In genomic region chr4:76301775-76302162, GRCh38 we compare ENCODE assay signal across 13 cellular contexts. TPM values are rescaled to one million over a fixed set of nuclear protein-coding genes. Genes with fewer than 3 reads are reported as not detected.
A peak's percentile ranks its signal among the peaks of the same experiment; 100 is the strongest.
DNase-seq lines count a peak whose midpoint lies in the region; ATAC-seq and TF ChIP-seq lines count a peak whose summit lies in the region.
"Had no signal": no experiment of that assay in that cellular context is flagged by ENCODE, and none has a peak within 500 bp of the region (broad histone marks: within the 10 kb centered on the region; RNA-seq: fewer than 3 reads in every experiment).

No MANE protein-coding gene starts in this region.

- H3K27me3 ChIP-seq in GM23248 (replicated peaks; ENCODE audit: insufficient read depth) (no peaks in the 10 kb centered on the region), PC-3 (ENCODE audit: low read length) (no peaks in the 10 kb centered on the region), esophagus squamous epithelium (no peaks in the 10 kb centered on the region), psoas muscle (ENCODE audit: insufficient read depth in 3 of 3, low read length in 2 of 3) (no peaks in the 10 kb centered on the region)
- no peaks in the 10 kb centered on the region for H3K27me3 ChIP-seq in CD8-positive, alpha-beta memory T cell (ENCODE audit: insufficient read depth, low read length, poor library complexity, severe bottlenecking)

- H3K79me2 ChIP-seq in GM23248 (ENCODE audit: insufficient read depth) (peaks cover 5% of the 10 kb centered on the region; the same call in 1 of the 2 replicates), PC-3 (ENCODE audit: low read length) (peaks cover 18% of the 10 kb centered on the region)

- H3K4me1 ChIP-seq in GM23248 (ENCODE audit: insufficient read depth) (peaks cover 17% of the 10 kb centered on the region), PC-3 (ENCODE audit: insufficient read depth, low read length) (peaks cover 34% of the 10 kb centered on the region), esophagus squamous epithelium (peaks cover 0 to 31% (median 13%) of the 10 kb centered on the region in 3 donors), psoas muscle (peaks cover 54% of the 10 kb centered on the region)
- peaks cover 21% of the 10 kb centered on the region for H3K4me1 ChIP-seq in CD8-positive, alpha-beta memory T cell (ENCODE audit: insufficient read depth, low read length)

- H3K27ac ChIP-seq in GM23248, result peak overlapping the region; percentile 39; the same call in 1 of the 2 replicates
- peak overlapping the region; percentile 36 for H3K27ac ChIP-seq in PC-3 (ENCODE audit: low read length)
- peak overlapping the region in 3 of 4 donors; percentile 23 to 60 (median 43) for H3K27ac ChIP-seq in esophagus squamous epithelium
- H3K27ac ChIP-seq in psoas muscle, result peak overlapping the region; percentile 87
- H3K27ac ChIP-seq in CD8-positive, alpha-beta memory T cell (ENCODE audit: low read depth, low read length), result no peak overlapping the region

- H4K20me1 ChIP-seq in GM23248 (ENCODE audit: insufficient read depth), result no peaks in the 10 kb centered on the region
- H4K20me1 ChIP-seq in PC-3 (ENCODE audit: low read length), result no peaks in the 10 kb centered on the region

- H3K9me2 ChIP-seq in GM23248 (ENCODE audit: insufficient read depth) (no peaks in the 10 kb centered on the region), PC-3 (replicated peaks; ENCODE audit: low read length) (no peaks in the 10 kb centered on the region)

- peak overlapping the region; percentile 28 for H3K4me2 ChIP-seq in GM23248 (ENCODE audit: unreplicated experiment)
- peak overlapping the region; percentile 55 for H3K4me2 ChIP-seq in PC-3 (ENCODE audit: low read length)

- 91 to 92% methylated on average over 1 of the region's 1 CpG for WGBS in GM23248 (ENCODE audit: low coverage in 1 of 2, low lambda C conversion rate in 2 of 2, missing lambda C conversion rate in 2 of 2), 2 experiments
- WGBS in esophagus squamous epithelium, 2 donors, result 59 to 74% methylated on average over 1 of the region's 1 CpG
- 17 to 36% (median 30%) methylated on average over 1 of the region's 1 CpG for WGBS in psoas muscle, 3 donors

- TF ChIP-seq POLR2A in esophagus squamous epithelium (IDR thresholded peaks at IDR 0.05), result no peak

- CTCF ChIA-PET in PC-3 (lab: Charles Lee), result interaction anchor here (0.9 kb wide), 1 partner anchor 12 kb away, joined by 4 read pairs; no protein-coding TSS in a partner anchor
- CTCF ChIA-PET in CD8-positive, alpha-beta memory T cell (lab: Charles Lee), result no interaction called here

- no peak for TF ChIP-seq CTCF in PC-3 (conservative IDR thresholded peaks at IDR 0.05; ENCODE audit: low read depth, low read length)
- no peak for TF ChIP-seq CTCF in esophagus squamous epithelium (IDR thresholded peaks at IDR 0.05)
- no peak for TF ChIP-seq CTCF in psoas muscle (IDR thresholded peaks at IDR 0.05)

- H3K9ac ChIP-seq in GM23248 (no peak overlapping the region), PC-3 (ENCODE audit: low read length) (no peak overlapping the region)

- POLR2A ChIA-PET in PC-3 (lab: Charles Lee; ENCODE audit: unreplicated experiment), result no interaction called here
- POLR2A ChIA-PET in CD8-positive, alpha-beta memory T cell (lab: Charles Lee), result no interaction called here

- H2AFZ ChIP-seq in GM23248 (no peak overlapping the region), PC-3 (ENCODE audit: low read length) (no peak overlapping the region)

- peaks cover 24 to 52% (median 32%) of the 10 kb centered on the region in 3 donors for H3K4me1 Mint-ChIP-seq in CD8-positive, alpha-beta memory T cell

- peaks cover 0 to 16% (median 4%) of the 10 kb centered on the region in 3 donors for H3K36me3 Mint-ChIP-seq in CD8-positive, alpha-beta memory T cell

- no peak for DNase-seq in GM23248
- DNase-seq in PC-3, result no peak
- DNase-seq in esophagus squamous epithelium (lab: John Stamatoyannopoulos, UW), result no peak
- DNase-seq in psoas muscle, result no peak
- no peak for DNase-seq in CD8-positive, alpha-beta memory T cell
- DNase-seq: CD4-positive, alpha-beta T cell; NCI-H1048; stimulated activated CD4-positive, alpha-beta T cell treated with anti-CD3 and anti-CD28 coated beads, Interleukin-4, amount 100 ng/mL, for 4 hours had no signal

- in situ Hi-C loops in GM23248 (cut with MboI), result no loop called here

- H3K4me3 ChIP-seq in GM23248 (no peak overlapping the region), PC-3 (ENCODE audit: low read length) (no peak overlapping the region), esophagus squamous epithelium (no peak overlapping the region), psoas muscle (peak overlapping the region; percentile 10)
- no peak overlapping the region for H3K4me3 ChIP-seq in CD8-positive, alpha-beta memory T cell (ENCODE audit: low read length)

- peaks cover 4 to 9% of the 10 kb centered on the region in 2 donors for H3K27me3 Mint-ChIP-seq in CD8-positive, alpha-beta memory T cell

- intact Hi-C loops in PC-3 (cut with micrococcal nuclease), result loop anchor here (1.0 to 10.0 kb wide), 4 partner anchors 18 to 203 kb away; partner anchors contain the start of gene SCARB2
- intact Hi-C loops in esophagus squamous epithelium (cut with DNase I), result loop anchor here (10.0 kb wide), 1 partner anchor 117 kb away; no protein-coding TSS in a partner anchor
- intact Hi-C loops in psoas muscle (cut with DNase I), result loop anchor here (5.0 to 10.0 kb wide), 3 partner anchors 49 to 307 kb away; partner anchors contain the start of genes FAM47E (in 1 of the 2) and SDAD1 (in 1 of the 2)

- H3K9me3 ChIP-seq in GM23248 (ENCODE audit: low read depth) (no peaks in the 10 kb centered on the region), PC-3 (ENCODE audit: low read length) (no peaks in the 10 kb centered on the region), esophagus squamous epithelium (peaks cover 0 to 6% (median 4%) of the 10 kb centered on the region in 3 donors), psoas muscle (peaks cover 2% of the 10 kb centered on the region)
- no peaks in the 10 kb centered on the region for H3K9me3 ChIP-seq in CD8-positive, alpha-beta memory T cell (ENCODE audit: low read length)

- no peak overlapping the region for H3K27ac Mint-ChIP-seq in CD8-positive, alpha-beta memory T cell
- H3K27ac Mint-ChIP-seq: CD4-positive, alpha-beta T cell; stimulated activated naive B cell treated with anti-CD40 and anti-IgM and Interleukin-4, amounts not matched to agents 10 μg/mL and 1 μg/mL and 100 μg/mL, for 72 hours had no signal

- BruUV-seq in PC-3 (replicated peaks; lab: Mats Ljungman, UMichigan), result no TSS peak

- peaks cover 9 to 17% (median 15%) of the 10 kb centered on the region in 5 donors for H3K9me3 Mint-ChIP-seq in CD8-positive, alpha-beta memory T cell

- H3K4me3 Mint-ChIP-seq in CD8-positive, alpha-beta memory T cell, result peak overlapping the region in 1 of 7 donors; percentile 2
- H3K4me3 Mint-ChIP-seq: CD4-positive, alpha-beta T cell; stimulated activated naive B cell treated with anti-CD40 and anti-IgM and Interleukin-4, amounts not matched to agents 10 μg/mL and 1 μg/mL and 100 μg/mL, for 72 hours had no signal

- peaks cover 21% of the 10 kb centered on the region for H3F3A ChIP-seq in GM23248 (ENCODE audit: insufficient read depth)
- no peaks in the 10 kb centered on the region for H3F3A ChIP-seq in PC-3 (ENCODE audit: low read length, unreplicated experiment)

- ATAC-seq in PC-3 (no peak), psoas muscle (peak; percentile 23 to 32 (median 28)), GM18502 (IDR thresholded peaks at IDR 0.05; ENCODE audit: poor library complexity, unreplicated experiment) (no peak), GM18873 (IDR thresholded peaks at IDR 0.05; ENCODE audit: low FRiP score, unreplicated experiment) (no peak), HG02938 (IDR thresholded peaks at IDR 0.05; ENCODE audit: unreplicated experiment) (no peak)

- H3K36me3 ChIP-seq in GM23248 (ENCODE audit: low read depth), result no peaks in the 10 kb centered on the region
- H3K36me3 ChIP-seq in PC-3 (ENCODE audit: low read depth, low read length), result peaks cover 5% of the 10 kb centered on the region; the same call in 1 of the 2 replicates
- H3K36me3 ChIP-seq in esophagus squamous epithelium, result no peaks in the 10 kb centered on the region
- no peaks in the 10 kb centered on the region for H3K36me3 ChIP-seq in psoas muscle (ENCODE audit: insufficient read depth in 1 of 2, low read depth in 1 of 2)
- H3K36me3 ChIP-seq in CD8-positive, alpha-beta memory T cell (ENCODE audit: insufficient read depth, low read length), result no peaks in the 10 kb centered on the region

RNA-seq across cellular contexts. Expression of gene STBD1, which starts 4.8 kb away (rescaled TPM):
- 6.7 and 10.6 TPM in 2 replicates for total RNA-seq in GM23248 (2014; rRNA removed; shearing (Covaris generic))
- 9.2 and 10.3 TPM in 2 replicates for polyA plus RNA-seq in GM23248 (2016; fragmentation: Nextera tagmentation; extraction: Ambion mirVana)
- total RNA-seq in PC-3 (2014; rRNA removed), result 7.3 and 10.9 TPM in 2 replicates
- 1 to 10 TPM; 1.8 to 3.8 (median 2.4) TPM for total RNA-seq in esophagus squamous epithelium
- total RNA-seq in psoas muscle, result 10 to 100 TPM; 39.8 to 59.7 (median 47.2) TPM
- 10 to 100 TPM; 11.7 to 52.2 (median 32.2) TPM for polyA plus RNA-seq in psoas muscle
- under 1 TPM in 1 of 2 experiments, not detected in 1; 0.26 TPM for total RNA-seq in CD8-positive, alpha-beta memory T cell
- polyA plus RNA-seq in CD8-positive, alpha-beta memory T cell, result 1.8 TPM
- total RNA-seq: mononuclear cell had no signal

RNA-seq across cellular contexts. Expression of gene FAM47E, which starts 50.2 kb away (rescaled TPM):
- not detected in 2 replicates for total RNA-seq in GM23248 (2014; rRNA removed; shearing (Covaris generic))
- polyA plus RNA-seq in GM23248 (2016; fragmentation: Nextera tagmentation; extraction: Ambion mirVana) (not detected in 2 replicates), psoas muscle (1 to 10 TPM; 1.2 to 2.6 (median 1.5) TPM)
- total RNA-seq in PC-3 (2014; rRNA removed) (0.91 and 0.98 TPM in 2 replicates), esophagus squamous epithelium (under 1 TPM in 2 of 4 donors, not detected in 2; 0.44 to 0.76 TPM), psoas muscle (1 to 10 TPM; 1.7 to 4.6 (median 3.2) TPM)
- not detected for total RNA-seq in CD8-positive, alpha-beta memory T cell
- polyA plus RNA-seq in CD8-positive, alpha-beta memory T cell, result not detected

Comparison
In these comparisons a context has a peak if more than half of its experiments do, and no peak if none do; other contexts are left out.
1. ATAC-seq: peak in psoas muscle (4 of 4); none in PC-3 (single experiment), GM18502 (single experiment), GM18873 (single experiment) and HG02938 (single experiment).